ENCODE assay signal across 27 cellular contexts in genomic region chrX:104567506-104567905, GRCh38. TPM values are rescaled to one million over a fixed set of nuclear protein-coding genes. Genes with fewer than 3 reads are reported as not detected.
DNase-seq lines count a peak whose midpoint lies in the region; FAIRE-seq and TF ChIP-seq lines count a peak whose summit lies in the region.
"Had no signal": no experiment of that assay in that cellular context is flagged by ENCODE, and none has a peak within 500 bp of the region (broad histone marks: within the 10 kb centered on the region; RNA-seq: fewer than 3 reads in every experiment).

No MANE protein-coding gene starts in this region.

- H3K79me2 ChIP-seq in mammary epithelial cell (ENCODE audit: insufficient read depth, low read length) = no peaks in the 10 kb centered on the region

- H3K9me3 ChIP-seq in HUES64 (ENCODE audit: insufficient read depth, low read depth, low read length) (no peaks in the 10 kb centered on the region), mammary epithelial cell (replicated peaks; ENCODE audit: insufficient read depth, low read length) (peaks cover 9% of the 10 kb centered on the region), iPS-18c (ENCODE audit: control insufficient read depth, insufficient read depth, low read length) (peaks cover 2% of the 10 kb centered on the region), sigmoid colon (no peaks in the 10 kb centered on the region)
- H3K9me3 ChIP-seq: prostate gland had no signal

- TF ChIP-seq CTCF in mammary epithelial cell (conservative IDR thresholded peaks at IDR 0.05 in 1 of 2, IDR thresholded peaks at IDR 0.05 in 1 of 2; ENCODE audit: extremely low read depth in 1 of 2, insufficient read depth in 1 of 2, low read depth in 1 of 2, low read length in 2 of 2) (no peak), sigmoid colon (IDR thresholded peaks at IDR 0.05) (no peak)

- no peaks in the 10 kb centered on the region for H3K36me3 ChIP-seq in HUES64 (ENCODE audit: insufficient read depth, low read length)
- H3K36me3 ChIP-seq in mammary epithelial cell (ENCODE audit: insufficient read depth, low read length) = no peaks in the 10 kb centered on the region
- no peaks in the 10 kb centered on the region for H3K36me3 ChIP-seq in sigmoid colon
- H3K36me3 ChIP-seq: prostate gland had no signal

- TF ChIP-seq EP300 in sigmoid colon (IDR thresholded peaks at IDR 0.05) = no peak

- peak overlapping the region; percentile 84 for H2AFZ ChIP-seq in mammary epithelial cell (ENCODE audit: low read depth, low read length)

- H3K9ac ChIP-seq in HUES64 (ENCODE audit: low read depth, low read length) (no peak overlapping the region), mammary epithelial cell (ENCODE audit: insufficient read depth, low read length) (no peak overlapping the region)

- H3K27me3 ChIP-seq in HUES64 (ENCODE audit: insufficient read depth, low read length) = peaks cover 70% of the 10 kb centered on the region
- peaks cover 4% of the 10 kb centered on the region for H3K27me3 ChIP-seq in mammary epithelial cell (ENCODE audit: insufficient read depth, low read length)
- H3K27me3 ChIP-seq in sigmoid colon = peaks cover 0 to 15% (median 0%) of the 10 kb centered on the region in 3 donors

- no peak for TF ChIP-seq POLR2A in sigmoid colon (IDR thresholded peaks at IDR 0.05)

- no peaks in the 10 kb centered on the region for H4K20me1 ChIP-seq in mammary epithelial cell (ENCODE audit: insufficient read depth, low read length)

- peak overlapping the region; percentile 99 for H3K4me2 ChIP-seq in mammary epithelial cell (ENCODE audit: insufficient read depth, low read depth, low read length)

- intact Hi-C loops in mammary epithelial cell (cut with micrococcal nuclease) (loop anchor here (10.0 kb wide), 2 partner anchors 97 to 627 kb away; no protein-coding TSS in a partner anchor), sigmoid colon (cut with DNase I) (no loop called here)

- in situ Hi-C loops in mammary epithelial cell (cut with MboI; ENCODE audit: low sequenced_read_pairs in 2 of 2) = loop anchor here in 1 of 2 donors (25.0 kb wide), 1 partner anchor 255 kb away; no protein-coding TSS in a partner anchor

- no peak for FAIRE-seq in urothelium cell line (lab: Jason Lieb, UNC)
- FAIRE-seq: G401.6 had no signal

- H3K4me3 ChIP-seq in HUES64 (ENCODE audit: low read length) (peak overlapping the region; percentile 58), mammary epithelial cell (replicated peaks in 1 of 3; ENCODE audit: insufficient read depth in 1 of 3, low read depth in 2 of 3, low read length in 3 of 3) (peak overlapping the region in 1 of 3 experiments; percentile 53), iPS-18c (ENCODE audit: insufficient read depth, low read depth, low read length) (peak overlapping the region; percentile 60), sigmoid colon (peak overlapping the region in 3 of 4 donors; percentile 7 to 30 (median 16))
- H3K4me3 ChIP-seq: prostate gland had no signal

- WGBS in HUES64 = 48% methylated on average over 14 of the region's 14 CpGs
- 52% methylated on average over 9 of the region's 14 CpGs for WGBS in mammary epithelial cell (ENCODE audit: low coverage, missing lambda C conversion rate)
- WGBS in sigmoid colon, 2 donors = 9 to 15% methylated on average over 14 of the region's 14 CpGs

- H3K4me1 ChIP-seq in HUES64 (ENCODE audit: insufficient read depth, low read length) (no peaks in the 10 kb centered on the region), mammary epithelial cell (ENCODE audit: insufficient read depth, low read length) (peaks cover 3% of the 10 kb centered on the region), sigmoid colon (no peaks in the 10 kb centered on the region)
- H3K4me1 ChIP-seq: prostate gland had no signal

- DNase-seq in mammary epithelial cell = no peak
- no peak for DNase-seq in sigmoid colon
- DNase-seq in MV-4-11 (lab: John Stamatoyannopoulos, UW) = no peak
- no peak for DNase-seq in NCI-H128 (lab: John Stamatoyannopoulos, UW; ENCODE audit: unreplicated experiment)
- no peak for DNase-seq in urothelium cell line (ENCODE audit: low spot score)
- DNase-seq: activated CD4-positive, alpha-beta T cell treated with anti-CD3 and anti-CD28 coated beads for 36 hours; activated CD8-positive, alpha-beta memory T cell treated with anti-CD3 and anti-CD28 coated beads for 24 hours; activated naive CD4-positive, alpha-beta T cell treated with anti-CD3 and anti-CD28 coated beads for 36 hours; activated T-cell treated with anti-CD3 and anti-CD28 coated beads, Interleukin-2, amount 50 U/mL, for 4 hours; amniotic stem cell; CD4-positive, alpha-beta memory T cell; DMS153; Karpas-422; midbrain; natural killer cell; NCI-H1048; NCI-H1930; SIG-M5; stimulated activated CD4-positive, alpha-beta T cell treated with anti-CD3 and anti-CD28 coated beads, Interleukin-2, amount 100 ng/mL, for 24 hours; T-helper 1 cell had no signal

- H3K27ac ChIP-seq in HUES64 (ENCODE audit: low read depth, low read length) = no peak overlapping the region
- H3K27ac ChIP-seq in mammary epithelial cell (ENCODE audit: insufficient read depth, low read depth, low read length) = no peak overlapping the region
- H3K27ac ChIP-seq in sigmoid colon = no peak overlapping the region
- H3K27ac ChIP-seq: epithelial cell of prostate, prostate gland had no signal

- CTCF ChIA-PET in mammary epithelial cell (lab: Charles Lee; ENCODE audit: low non-redundant PET) = interaction anchor here (0.7 to 1.1 kb wide), 2 partner anchors 354 to 622 kb away, joined by 5 to 7 read pairs; no protein-coding TSS in a partner anchor

- dilution Hi-C loops in mammary epithelial cell (cut with HindIII; ENCODE audit: low sequenced_read_pairs) = no loop called here

- no TSS peak for BruUV-seq in mammary epithelial cell (replicated peaks; lab: Mats Ljungman, UMichigan)

RNA-seq across cellular contexts. Expression of gene IL1RAPL2, which starts 1.5 kb away (rescaled TPM):
- 0.15 TPM for polyA plus RNA-seq in HUES64 (2013, experiment 1 of 2)
- not detected for polyA plus RNA-seq in HUES64 (2013, experiment 2 of 2)
- total RNA-seq in mammary epithelial cell = under 1 TPM; 0.19 to 0.50 TPM
- polyA plus RNA-seq in mammary epithelial cell = 0.27 TPM
- not detected for polyA minus RNA-seq in mammary epithelial cell
- total RNA-seq in sigmoid colon = 1 to 10 TPM in 2 of 4 donors, under 1 TPM in 1, not detected in 1; 0.49 to 1.1 (median 1.1) TPM
- under 1 TPM in 1 of 3 donors, not detected in 2; 0.01 TPM for polyA plus RNA-seq in sigmoid colon
- total RNA-seq: activated CD4-positive, alpha-beta T cell treated with anti-CD3 and anti-CD28 coated beads for 36 hours; activated naive CD4-positive, alpha-beta T cell treated with anti-CD3 and anti-CD28 coated beads for 36 hours; activated T-cell treated with anti-CD3 and anti-CD28 coated beads, Interleukin-2, amount 50 U/mL, for 4 hours; cardiac septum; CD4-positive, alpha-beta memory T cell; HT-29; natural killer cell had no signal
- polyA plus RNA-seq: CD4-positive, alpha-beta memory T cell had no signal
